18 cellular contexts compared by ENCODE assay signal in genomic region chr1:233019921-233020320, GRCh38.
DNase-seq lines count a peak whose midpoint lies in the region; ATAC-seq and TF ChIP-seq lines count a peak whose summit lies in the region.
"Had no signal": no experiment of that assay in that cellular context is flagged by ENCODE, and none has a peak within 500 bp of the region (broad histone marks: within the 10 kb centered on the region; RNA-seq: fewer than 3 reads in every experiment).

No MANE protein-coding gene starts in this region.

- intact Hi-C loops in Right ventricle myocardium inferior (cut with DNase I), result no loop called here
- intact Hi-C loops in left colon (cut with DNase I, micrococcal nuclease), result no loop called here

- H3K27ac ChIP-seq in cardiac muscle cell, result peak overlapping the region; percentile 24
- H3K27ac ChIP-seq: ascending aorta, colonic mucosa, tibial artery had no signal

- TF ChIP-seq CTCF in cardiac muscle cell (IDR thresholded peaks at IDR 0.05; ENCODE audit: low read depth, low read length) (no peak), choroid plexus epithelial cell (conservative IDR thresholded peaks at IDR 0.05; ENCODE audit: low read depth, low read length) (no peak)

- H3K27me3 ChIP-seq in cardiac muscle cell, result no peaks in the 10 kb centered on the region
- H3K27me3 ChIP-seq: ascending aorta, colonic mucosa, tibial artery had no signal

- ATAC-seq in Right ventricle myocardium inferior, result no peak
- ATAC-seq in left colon, result peak; percentile 83
- no peak for ATAC-seq in GM18511 (IDR thresholded peaks at IDR 0.05; ENCODE audit: unreplicated experiment)
- ATAC-seq: activated T-cell treated with anti-CD3 and anti-CD28 coated beads, Interleukin-2, amount 50 U/mL, for 72 hours; left lobe of liver; PC-3 had no signal

- no peaks in the 10 kb centered on the region for H3K36me3 ChIP-seq in cardiac muscle cell
- H3K36me3 ChIP-seq: ascending aorta, colonic mucosa, tibial artery had no signal

- DNase-seq in cardiac muscle cell (ENCODE audit: low read depth in 1 of 2, low spot score in 1 of 2) (no peak), Right ventricle myocardium inferior (ENCODE audit: missing footprints) (no peak), choroid plexus epithelial cell (ENCODE audit: low read depth) (peak; percentile 16), left colon (no peak), superior temporal gyrus (ENCODE audit: extremely low spot score) (peak; percentile 27)
- DNase-seq in stimulated activated CD4-positive, alpha-beta T cell treated with anti-CD3 and anti-CD28 coated beads, Interleukin-2, amount 100 ng/mL, for 48 hours, result no peak
- DNase-seq in activated naive CD4-positive, alpha-beta T cell (lab: John Stamatoyannopoulos, UW), result no peak
- DNase-seq: 8988T; activated CD4-positive, alpha-beta T cell treated with anti-CD3 and anti-CD28 coated beads for 48 hours; activated T-cell treated with anti-CD3 and anti-CD28 coated beads, Interleukin-2, amount 50 U/mL, for 72 hours; colonic mucosa; Karpas-422; NCI-H2029; PC-3 had no signal

- no peak overlapping the region for H3K4me3 ChIP-seq in cardiac muscle cell
- H3K4me3 ChIP-seq in choroid plexus epithelial cell (ENCODE audit: low read depth, low read length), result no peak overlapping the region
- H3K4me3 ChIP-seq: ascending aorta, colonic mucosa, tibial artery had no signal

- no peaks in the 10 kb centered on the region for H3K9me3 ChIP-seq in cardiac muscle cell (ENCODE audit: low read depth)
- H3K9me3 ChIP-seq: ascending aorta, colonic mucosa, tibial artery had no signal

- peaks cover 19% of the 10 kb centered on the region for H3K4me1 ChIP-seq in cardiac muscle cell (ENCODE audit: low read depth)
- H3K4me1 ChIP-seq: ascending aorta, colonic mucosa, tibial artery had no signal

Comparison
In these comparisons a context has a peak if more than half of its experiments do, and no peak if none do; other contexts are left out.
1. DNase-seq: peak in choroid plexus epithelial cell (single experiment) and superior temporal gyrus (single experiment); none in cardiac muscle cell (0 of 2), Right ventricle myocardium inferior (single experiment), left colon (0 of 2), stimulated activated CD4-positive, alpha-beta T cell treated with anti-CD3 and anti-CD28 coated beads, Interleukin-2, amount 100 ng/mL, for 48 hours (0 of 2) and activated naive CD4-positive, alpha-beta T cell (0 of 4).